1 cellular context compared by ENCODE assay signal in the genomic region with DNA sequence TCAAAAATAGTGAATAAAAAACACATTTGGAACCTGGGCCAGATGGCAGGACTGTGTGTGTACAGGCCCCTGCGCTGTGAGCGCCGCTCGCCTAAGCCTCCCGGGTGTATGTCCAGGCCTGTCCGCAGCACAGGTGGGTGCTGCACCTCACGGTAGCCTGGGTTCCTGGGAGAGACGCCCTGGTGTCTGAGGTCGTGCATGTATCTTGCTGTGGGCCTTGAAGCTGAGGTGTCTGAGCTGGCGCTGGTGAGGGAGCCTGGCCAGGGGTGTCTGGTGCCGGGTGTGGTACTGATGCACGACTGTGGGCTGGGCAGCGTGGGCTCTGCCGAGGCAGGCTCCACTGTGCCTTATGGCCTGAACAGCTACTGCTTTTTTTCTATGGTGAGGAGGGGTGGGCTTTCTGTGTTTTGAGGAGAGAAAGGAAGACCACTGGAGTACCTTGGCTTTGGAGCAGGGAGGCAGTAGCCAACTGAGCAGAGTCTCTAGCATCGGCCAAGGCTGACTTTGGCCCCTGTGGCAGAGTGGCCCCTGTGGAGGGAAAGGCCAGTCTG.
TF ChIP-seq lines count a peak whose summit lies in the region.

No MANE protein-coding gene starts in this region.

TF ChIP-seq in K562, 482 proteins besides CTCF, POLR2A, EP300 and RAD21 (continued from another document):
- TF ChIP-seq ZNF445 (CRISPR knock-in tag; IDR thresholded peaks at IDR 0.05; ENCODE audit: low read depth), result 0 out of 2 replicates have a peak, but pooled peaks have one; percentile 30
- peak; percentile 46 for TF ChIP-seq NFIC (IDR thresholded peaks at IDR 0.05)
- TF ChIP-seq CBFA2T3 (IDR thresholded peaks at IDR 0.05), result no peak
- TF ChIP-seq ZNF764 (CRISPR knock-in tag; IDR thresholded peaks at IDR 0.05; ENCODE audit: low read depth), result peak; percentile 25; the same call in 1 of the 2 replicates
